ENCODE assay signal across 8 cellular contexts in the genomic region with DNA sequence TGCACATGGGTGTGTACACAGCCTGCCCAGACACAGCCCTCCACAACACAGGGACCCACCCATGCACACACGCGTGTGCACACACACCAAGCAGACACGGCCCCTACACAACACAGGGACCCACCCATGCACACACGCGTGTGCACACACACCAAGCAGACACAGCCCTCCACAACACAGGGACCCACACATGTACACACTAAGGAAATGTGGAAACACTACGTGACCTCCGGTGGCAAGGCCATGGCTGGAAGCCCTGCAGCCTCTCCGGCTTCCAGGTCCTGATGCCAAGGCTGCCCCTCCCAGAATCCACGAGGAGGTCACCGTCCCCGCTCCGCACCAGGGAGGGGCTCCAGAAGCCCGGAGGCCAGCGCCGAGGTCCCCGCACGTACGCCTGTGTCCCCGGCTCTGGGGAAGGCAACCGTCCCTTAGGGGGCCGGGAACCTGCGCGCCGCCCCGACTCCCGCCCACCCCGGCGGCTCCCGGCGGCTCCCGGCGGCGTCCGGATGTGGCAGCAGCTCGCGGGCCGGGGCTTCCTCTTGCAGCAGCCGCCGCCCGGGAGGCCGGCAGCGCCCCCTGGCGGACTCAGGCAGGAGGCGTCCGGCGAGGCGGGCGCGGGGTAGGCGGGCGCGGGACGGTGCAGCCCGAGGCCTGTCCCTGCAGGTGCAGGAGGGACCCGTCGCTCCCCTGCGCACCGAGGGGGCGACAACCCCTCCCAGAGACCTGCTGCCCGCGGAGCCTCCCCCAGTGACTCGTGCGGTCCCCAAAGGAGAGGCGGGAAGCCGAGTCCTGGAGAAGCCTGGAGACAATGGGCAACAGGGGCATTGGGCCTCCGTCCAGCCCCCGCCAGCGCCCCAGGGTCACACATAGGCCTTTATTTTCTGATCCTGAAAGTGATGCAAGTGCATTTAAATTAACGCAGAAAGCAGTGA. TPM values are rescaled to one million over a fixed set of nuclear protein-coding genes. Genes with fewer than 3 reads are reported as not detected.
DNase-seq lines count a peak whose midpoint lies in the region; ATAC-seq and TF ChIP-seq lines count a peak whose summit lies in the region.

No MANE protein-coding gene starts in this region.

- no peak for TF ChIP-seq EP300 in suprapubic skin (IDR thresholded peaks at IDR 0.05)

- DNase-seq in EH (ENCODE audit: low read depth) (peak; percentile 77), KG1 (lab: John Stamatoyannopoulos, UW) (peak; percentile 61), SIG-M5 (lab: John Stamatoyannopoulos, UW) (peak; percentile 25), activated gamma-delta T cell treated with Interleukin-2 at 50 U/mL for 16 hours (peak; percentile 73), germinal center (ENCODE audit: low spot score) (peak; percentile 89), occipital lobe (lab: John Stamatoyannopoulos, UW) (peak; percentile 72), suprapubic skin (ENCODE audit: low spot score in 2 of 2) (peak in 1 of 2 donors; percentile 85)

- no peak for TF ChIP-seq POLR2A in suprapubic skin (IDR thresholded peaks at IDR 0.05)

- no peaks in the 10 kb centered on the region for H3K27me3 ChIP-seq in suprapubic skin

- peak; percentile 68 to 99 for TF ChIP-seq CTCF in suprapubic skin (IDR thresholded peaks at IDR 0.05)

- peak overlapping the region; percentile 72 for H3K4me3 ChIP-seq in suprapubic skin

- no peaks in the 10 kb centered on the region for H3K9me3 ChIP-seq in suprapubic skin

- WGBS in suprapubic skin: 3% methylated on average over 33 of the region's 69 CpGs

- H3K36me3 ChIP-seq in suprapubic skin: no peaks in the 10 kb centered on the region

- H3K27ac ChIP-seq in suprapubic skin: peak overlapping the region; percentile 26

- ATAC-seq in GM21737 (IDR thresholded peaks at IDR 0.05; ENCODE audit: unreplicated experiment): peak; percentile 95

- H3K4me1 ChIP-seq in suprapubic skin: peaks cover 13% of the 10 kb centered on the region

RNA-seq across cellular contexts. Expression of a gene that starts 29.9 kb away (rescaled TPM):
- total RNA-seq in occipital lobe (1.6 TPM), suprapubic skin (10 to 100 TPM; 23.5 to 40.8 (median 32.2) TPM)

RNA-seq across cellular contexts. Expression of a gene that starts 59.5 kb away (rescaled TPM):
- 0.62 TPM for total RNA-seq in occipital lobe
- total RNA-seq in suprapubic skin: 1 to 10 TPM; 2.5 to 8.6 (median 5.5) TPM
